ENCODE assay signal across 1 cellular context in genomic region chr4:53693408-53693807, GRCh38.
TF ChIP-seq lines count a peak whose summit lies in the region.

No MANE protein-coding gene starts in this region.

TF ChIP-seq in WTC11, 78 proteins besides CTCF, POLR2A, EP300 and RAD21 (continued from another document):
- TF ChIP-seq MXD4 (CRISPR knock-in tag; IDR thresholded peaks at IDR 0.05; ENCODE audit: borderline replicate concordance) (no peak), HMGXB4 (CRISPR knock-in tag; IDR thresholded peaks at IDR 0.05) (no peak), JUN (CRISPR knock-in tag; IDR thresholded peaks at IDR 0.05) (no peak), SMAD4 (CRISPR knock-in tag; IDR thresholded peaks at IDR 0.05) (no peak), NFYB (CRISPR knock-in tag; conservative IDR thresholded peaks at IDR 0.05; ENCODE audit: low read depth) (no peak), SMAD3 (CRISPR knock-in tag; IDR thresholded peaks at IDR 0.05; ENCODE audit: borderline replicate concordance) (no peak), ATF1 (CRISPR knock-in tag; IDR thresholded peaks at IDR 0.05) (no peak)
